Comparison of ENCODE assay signal across 16 cellular contexts in genomic region chr16:11225677-11226549, GRCh38. TPM values are rescaled to one million over a fixed set of nuclear protein-coding genes. Genes with fewer than 3 reads are reported as not detected.
DNase-seq lines count a peak whose midpoint lies in the region; ATAC-seq and TF ChIP-seq lines count a peak whose summit lies in the region.
"Had no signal": no experiment of that assay in that cellular context is flagged by ENCODE, and none has a peak within 500 bp of the region (broad histone marks: within the 10 kb centered on the region; RNA-seq: fewer than 3 reads in every experiment).

No MANE protein-coding gene starts in this region.

- H3K9ac ChIP-seq in mammary epithelial cell (ENCODE audit: insufficient read depth, low read length) = no peak overlapping the region

- WGBS in mammary epithelial cell (ENCODE audit: low coverage, missing lambda C conversion rate) = 91% methylated on average over 12 of the region's 18 CpGs

- peak overlapping the region in 2 of 3 donors; percentile 20 to 43 for H3K4me3 ChIP-seq in breast epithelium
- no peak overlapping the region for H3K4me3 ChIP-seq in mammary epithelial cell (replicated peaks in 1 of 3; ENCODE audit: insufficient read depth in 1 of 3, low read depth in 2 of 3, low read length in 3 of 3)
- H3K4me3 ChIP-seq in thoracic aorta = peak overlapping the region; percentile 62
- H3K4me3 ChIP-seq: body of pancreas, SJSA1 had no signal

- H3K4me3 Mint-ChIP-seq in central memory CD8-positive, alpha-beta T cell = peak overlapping the region; percentile 73
- H3K4me3 Mint-ChIP-seq: nephron progenitor cell had no signal

- H4K20me1 ChIP-seq in mammary epithelial cell (ENCODE audit: insufficient read depth, low read length) = no peaks in the 10 kb centered on the region

- TF ChIP-seq CTCF in breast epithelium (IDR thresholded peaks at IDR 0.05) (no peak), mammary epithelial cell (conservative IDR thresholded peaks at IDR 0.05 in 1 of 2, IDR thresholded peaks at IDR 0.05 in 1 of 2; ENCODE audit: extremely low read depth in 1 of 2, insufficient read depth in 1 of 2, low read depth in 1 of 2, low read length in 2 of 2) (no peak), thoracic aorta (IDR thresholded peaks at IDR 0.05) (no peak)

- intact Hi-C loops in breast epithelium (cut with DNase I; ENCODE audit: low total_unique reads) = no loop called here
- intact Hi-C loops in mammary epithelial cell (cut with micrococcal nuclease) = no loop called here

- H3K9me3 Mint-ChIP-seq in central memory CD8-positive, alpha-beta T cell = no peaks in the 10 kb centered on the region
- H3K9me3 Mint-ChIP-seq: nephron progenitor cell had no signal

- H3K36me3 ChIP-seq in breast epithelium (no peaks in the 10 kb centered on the region), mammary epithelial cell (ENCODE audit: insufficient read depth, low read length) (no peaks in the 10 kb centered on the region), KOPT-K1 (ENCODE audit: insufficient read depth, low read length) (no peaks in the 10 kb centered on the region), thoracic aorta (no peaks in the 10 kb centered on the region)
- H3K36me3 ChIP-seq: SJSA1 had no signal

- no peak for ATAC-seq in central memory CD8-positive, alpha-beta T cell (replicated peaks; ENCODE audit: extremely low read depth, poor library complexity, severe bottlenecking)
- no peak for ATAC-seq in thoracic aorta (ENCODE audit: insufficient number of reproducible peaks, low FRiP score, low read depth)
- ATAC-seq in HG02870 (IDR thresholded peaks at IDR 0.05; ENCODE audit: unreplicated experiment) = no peak
- ATAC-seq in HG03457 (IDR thresholded peaks at IDR 0.05; ENCODE audit: unreplicated experiment) = no peak
- ATAC-seq: body of pancreas had no signal

- H3K36me3 Mint-ChIP-seq in central memory CD8-positive, alpha-beta T cell (ENCODE audit: insufficient read depth) = peaks cover 7% of the 10 kb centered on the region

- H3K4me1 ChIP-seq in breast epithelium (no peaks in the 10 kb centered on the region), mammary epithelial cell (ENCODE audit: insufficient read depth, low read length) (no peaks in the 10 kb centered on the region), thoracic aorta (ENCODE audit: control insufficient read depth in 1 of 2, low read depth in 2 of 2) (peaks cover 0 to 20% of the 10 kb centered on the region in 2 donors)
- H3K4me1 ChIP-seq: SJSA1 had no signal

- in situ Hi-C loops in mammary epithelial cell (cut with MboI; ENCODE audit: low sequenced_read_pairs in 2 of 2) = no loop called here

- dilution Hi-C loops in mammary epithelial cell (cut with HindIII; ENCODE audit: low sequenced_read_pairs) = no loop called here

- H3K79me2 ChIP-seq in mammary epithelial cell (ENCODE audit: insufficient read depth, low read length) = no peaks in the 10 kb centered on the region

- H3K9me3 ChIP-seq in breast epithelium (no peaks in the 10 kb centered on the region), mammary epithelial cell (replicated peaks; ENCODE audit: insufficient read depth, low read length) (no peaks in the 10 kb centered on the region), KOPT-K1 (ENCODE audit: insufficient read depth, low read length, poor library complexity, severe bottlenecking) (no peaks in the 10 kb centered on the region), thoracic aorta (no peaks in the 10 kb centered on the region)
- H3K9me3 ChIP-seq: body of pancreas, SJSA1 had no signal

- DNase-seq in breast epithelium (ENCODE audit: low spot score in 2 of 2) (no peak), mammary epithelial cell (no peak), thoracic aorta (ENCODE audit: low spot score) (no peak), LoVo (ENCODE audit: low spot score) (no peak)
- DNase-seq in central memory CD8-positive, alpha-beta T cell (ENCODE audit: low spot score in 2 of 2) = no peak
- DNase-seq: AML-193, GDM1, NCI-H510A, nephron progenitor cell had no signal

- CTCF ChIA-PET in mammary epithelial cell (lab: Charles Lee; ENCODE audit: low non-redundant PET) = no interaction called here

- BruUV-seq in mammary epithelial cell (replicated peaks; lab: Mats Ljungman, UMichigan) = no TSS peak

- H3K27ac Mint-ChIP-seq in central memory CD8-positive, alpha-beta T cell (ENCODE audit: low read depth) = peak overlapping the region; percentile 98
- H3K27ac Mint-ChIP-seq: nephron progenitor cell had no signal

- no peak overlapping the region for H3K4me2 ChIP-seq in mammary epithelial cell (ENCODE audit: insufficient read depth, low read depth, low read length)

- no peak for TF ChIP-seq POLR2A in breast epithelium (IDR thresholded peaks at IDR 0.05)

- H3K27me3 Mint-ChIP-seq in central memory CD8-positive, alpha-beta T cell = no peaks in the 10 kb centered on the region

- H3K27ac ChIP-seq in breast epithelium = peak overlapping the region in 1 of 2 donors; percentile 84
- no peak overlapping the region for H3K27ac ChIP-seq in mammary epithelial cell (ENCODE audit: insufficient read depth, low read depth, low read length)
- H3K27ac ChIP-seq in KOPT-K1 (ENCODE audit: low read depth, low read length, poor library complexity, severe bottlenecking) = peak overlapping the region; percentile 99
- H3K27ac ChIP-seq in thoracic aorta = no peak overlapping the region
- H3K27ac ChIP-seq: epithelial cell of prostate, SJSA1 had no signal

- H3K27me3 ChIP-seq in breast epithelium (no peaks in the 10 kb centered on the region), mammary epithelial cell (ENCODE audit: insufficient read depth, low read length) (no peaks in the 10 kb centered on the region), thoracic aorta (replicated peaks; ENCODE audit: insufficient read depth) (no peaks in the 10 kb centered on the region)
- H3K27me3 ChIP-seq: body of pancreas, SJSA1 had no signal

- H2AFZ ChIP-seq in mammary epithelial cell (ENCODE audit: low read depth, low read length) = no peak overlapping the region

- peaks cover 41% of the 10 kb centered on the region for H3K4me1 Mint-ChIP-seq in central memory CD8-positive, alpha-beta T cell

RNA-seq across cellular contexts. Expression of gene SOCS1, which starts 30.1 kb away (rescaled TPM):
- total RNA-seq in breast epithelium (1 to 10 TPM; 4.1 to 9.0 (median 5.6) TPM), mammary epithelial cell (1 to 10 TPM; 2.0 to 7.9 TPM), thoracic aorta (10 to 100 TPM; 16.9 to 22.6 TPM)
- polyA plus RNA-seq in mammary epithelial cell = 3.5 TPM
- polyA minus RNA-seq in mammary epithelial cell = 1.4 TPM

RNA-seq across cellular contexts. Expression of gene TNP2, which starts 43.2 kb away (rescaled TPM):
- not detected for total RNA-seq in breast epithelium
- not detected for total RNA-seq in mammary epithelial cell
- polyA plus RNA-seq in mammary epithelial cell = not detected
- not detected for polyA minus RNA-seq in mammary epithelial cell
- total RNA-seq in thoracic aorta = not detected
- total RNA-seq: body of pancreas, H4, SJSA1 had no signal

RNA-seq across cellular contexts. Expression of gene PRM3, which starts 47.5 kb away (rescaled TPM):
- total RNA-seq in breast epithelium (not detected), mammary epithelial cell (not detected), thoracic aorta (not detected)
- not detected for polyA plus RNA-seq in mammary epithelial cell
- not detected for polyA minus RNA-seq in mammary epithelial cell
- total RNA-seq: body of pancreas, H4, SJSA1 had no signal

RNA-seq across cellular contexts. Expression of gene PRM2, which starts 50.4 kb away (rescaled TPM):
- total RNA-seq in breast epithelium (not detected), mammary epithelial cell (not detected), thoracic aorta (not detected)
- not detected for polyA plus RNA-seq in mammary epithelial cell
- polyA minus RNA-seq in mammary epithelial cell = not detected
- total RNA-seq: body of pancreas, H4, SJSA1 had no signal

RNA-seq across cellular contexts. Expression of gene PRM1, which starts 55.2 kb away (rescaled TPM):
- total RNA-seq in breast epithelium = not detected
- total RNA-seq in mammary epithelial cell = not detected
- not detected for polyA plus RNA-seq in mammary epithelial cell
- polyA minus RNA-seq in mammary epithelial cell = not detected
- total RNA-seq in thoracic aorta = not detected
- total RNA-seq: body of pancreas, H4, SJSA1 had no signal

Comparison
In these comparisons a context has a peak if more than half of its experiments do, and no peak if none do; other contexts are left out.
1. H3K4me3 ChIP-seq: peak in breast epithelium (2 of 3) and thoracic aorta (single experiment); none in mammary epithelial cell (0 of 3).